In genomic region chr6:163496205-163496604, GRCh38 we compare ENCODE assay signal across 1 cellular context.
TF ChIP-seq lines count a peak whose summit lies in the region.

No MANE protein-coding gene starts in this region.

TF ChIP-seq in K562, 482 proteins besides CTCF, POLR2A, EP300 and RAD21:
- TF ChIP-seq, protein P1, sequence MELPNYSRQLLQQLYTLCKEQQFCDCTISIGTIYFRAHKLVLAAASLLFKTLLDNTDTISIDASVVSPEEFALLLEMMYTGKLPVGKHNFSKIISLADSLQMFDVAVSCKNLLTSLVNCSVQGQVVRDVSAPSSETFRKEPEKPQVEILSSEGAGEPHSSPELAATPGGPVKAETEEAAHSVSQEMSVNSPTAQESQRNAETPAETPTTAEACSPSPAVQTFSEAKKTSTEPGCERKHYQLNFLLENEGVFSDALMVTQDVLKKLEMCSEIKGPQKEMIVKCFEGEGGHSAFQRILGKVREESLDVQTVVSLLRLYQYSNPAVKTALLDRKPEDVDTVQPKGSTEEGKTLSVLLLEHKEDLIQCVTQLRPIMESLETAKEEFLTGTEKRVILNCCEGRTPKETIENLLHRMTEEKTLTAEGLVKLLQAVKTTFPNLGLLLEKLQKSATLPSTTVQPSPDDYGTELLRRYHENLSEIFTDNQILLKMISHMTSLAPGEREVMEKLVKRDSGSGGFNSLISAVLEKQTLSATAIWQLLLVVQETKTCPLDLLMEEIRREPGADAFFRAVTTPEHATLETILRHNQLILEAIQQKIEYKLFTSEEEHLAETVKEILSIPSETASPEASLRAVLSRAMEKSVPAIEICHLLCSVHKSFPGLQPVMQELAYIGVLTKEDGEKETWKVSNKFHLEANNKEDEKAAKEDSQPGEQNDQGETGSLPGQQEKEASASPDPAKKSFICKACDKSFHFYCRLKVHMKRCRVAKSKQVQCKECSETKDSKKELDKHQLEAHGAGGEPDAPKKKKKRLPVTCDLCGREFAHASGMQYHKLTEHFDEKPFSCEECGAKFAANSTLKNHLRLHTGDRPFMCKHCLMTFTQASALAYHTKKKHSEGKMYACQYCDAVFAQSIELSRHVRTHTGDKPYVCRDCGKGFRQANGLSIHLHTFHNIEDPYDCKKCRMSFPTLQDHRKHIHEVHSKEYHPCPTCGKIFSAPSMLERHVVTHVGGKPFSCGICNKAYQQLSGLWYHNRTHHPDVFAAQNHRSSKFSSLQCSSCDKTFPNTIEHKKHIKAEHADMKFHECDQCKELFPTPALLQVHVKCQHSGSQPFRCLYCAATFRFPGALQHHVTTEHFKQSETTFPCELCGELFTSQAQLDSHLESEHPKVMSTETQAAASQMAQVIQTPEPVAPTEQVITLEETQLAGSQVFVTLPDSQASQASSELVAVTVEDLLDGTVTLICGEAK (IDR thresholded peaks at IDR 0.05), result no peak
- TF ChIP-seq, protein P1 (CRISPR knock-in tag; IDR thresholded peaks at IDR 0.05), result no peak
TF ChIP-seq in K562: peak in this region for 0.
